ENCODE assay signal across 8 cellular contexts in genomic region chr22:49929553-49929979, GRCh38. TPM values are rescaled to one million over a fixed set of nuclear protein-coding genes. Genes with fewer than 3 reads are reported as not detected.
DNase-seq lines count a peak whose midpoint lies in the region; ATAC-seq, FAIRE-seq and TF ChIP-seq lines count a peak whose summit lies in the region.

No MANE protein-coding gene starts in this region.

- H3K36me3 ChIP-seq in thoracic aorta = peaks cover 4% of the 10 kb centered on the region

- no peaks in the 10 kb centered on the region for H3K9me3 ChIP-seq in thoracic aorta

- H3K4me1 Mint-ChIP-seq in activated CD8-positive, alpha-beta T cell treated with anti-CD3 and anti-CD28 coated beads for 36 hours (ENCODE audit: low read depth) = peaks cover 48% of the 10 kb centered on the region
- H3K4me1 Mint-ChIP-seq in endothelial cell (ENCODE audit: unreplicated experiment) = peaks cover 29% of the 10 kb centered on the region
- peaks cover 26% of the 10 kb centered on the region for H3K4me1 Mint-ChIP-seq in neural crest cell

- TF ChIP-seq POLR2A in GM12891 (IDR thresholded peaks at IDR 0.05; ENCODE audit: low read depth, low read length) = no peak

- POLR2A ChIA-PET in activated CD8-positive, alpha-beta T cell treated with anti-CD3 and anti-CD28 coated beads for 36 hours (lab: Charles Lee) = no interaction called here

- H3K27me3 ChIP-seq in thoracic aorta (replicated peaks; ENCODE audit: insufficient read depth) = no peaks in the 10 kb centered on the region

- peaks cover 14 to 38% of the 10 kb centered on the region in 2 donors for H3K4me1 ChIP-seq in thoracic aorta (ENCODE audit: control insufficient read depth in 1 of 2, low read depth in 2 of 2)

- no peaks in the 10 kb centered on the region for H3K9me3 Mint-ChIP-seq in activated CD8-positive, alpha-beta T cell treated with anti-CD3 and anti-CD28 coated beads for 36 hours
- H3K9me3 Mint-ChIP-seq in endothelial cell (ENCODE audit: unreplicated experiment) = no peaks in the 10 kb centered on the region
- no peaks in the 10 kb centered on the region for H3K9me3 Mint-ChIP-seq in neural crest cell

- TF ChIP-seq CTCF in 22Rv1 (IDR thresholded peaks at IDR 0.05) (peak; percentile 96), endothelial cell (IDR thresholded peaks at IDR 0.05; ENCODE audit: unreplicated experiment) (peak; percentile 98), neural crest cell (conservative IDR thresholded peaks at IDR 0.05) (peak; percentile 92), thoracic aorta (IDR thresholded peaks at IDR 0.05) (peak; percentile 83)
- TF ChIP-seq CTCF in activated CD8-positive, alpha-beta T cell treated with anti-CD3 and anti-CD28 coated beads for 36 hours (IDR thresholded peaks at IDR 0.05) = peak; percentile 83

- intact Hi-C loops in activated CD8-positive, alpha-beta T cell treated with anti-CD3 and anti-CD28 coated beads for 36 hours (cut with micrococcal nuclease) = loop anchor here (10.0 kb wide), 1 partner anchor 165 kb away; no protein-coding TSS in a partner anchor

- H3K27ac ChIP-seq in 22Rv1 (peak overlapping the region; percentile 64), thoracic aorta (no peak overlapping the region)

- peak; percentile 63 for ATAC-seq in activated CD8-positive, alpha-beta T cell treated with anti-CD3 and anti-CD28 coated beads for 36 hours
- no peak for ATAC-seq in thoracic aorta (ENCODE audit: insufficient number of reproducible peaks, low FRiP score, low read depth)

- H3K27ac Mint-ChIP-seq in activated CD8-positive, alpha-beta T cell treated with anti-CD3 and anti-CD28 coated beads for 36 hours = no peak overlapping the region
- H3K27ac Mint-ChIP-seq in endothelial cell (ENCODE audit: unreplicated experiment) (no peak overlapping the region), neural crest cell (ENCODE audit: unreplicated experiment) (no peak overlapping the region)

- H3K4me3 Mint-ChIP-seq in activated CD8-positive, alpha-beta T cell treated with anti-CD3 and anti-CD28 coated beads for 36 hours = no peak overlapping the region
- H3K4me3 Mint-ChIP-seq in endothelial cell (ENCODE audit: unreplicated experiment) = no peak overlapping the region
- no peak overlapping the region for H3K4me3 Mint-ChIP-seq in neural crest cell

- FAIRE-seq in GM12891 (lab: Jason Lieb, UNC) = peak; percentile 78

- H3K27me3 Mint-ChIP-seq in activated CD8-positive, alpha-beta T cell treated with anti-CD3 and anti-CD28 coated beads for 36 hours = no peaks in the 10 kb centered on the region
- H3K27me3 Mint-ChIP-seq in endothelial cell (ENCODE audit: unreplicated experiment) (peaks cover 8% of the 10 kb centered on the region), neural crest cell (ENCODE audit: low read depth) (peaks cover 4% of the 10 kb centered on the region)

- H3K4me3 ChIP-seq in thoracic aorta = no peak overlapping the region

- H3K36me3 Mint-ChIP-seq in activated CD8-positive, alpha-beta T cell treated with anti-CD3 and anti-CD28 coated beads for 36 hours (ENCODE audit: low read depth) = peaks cover 19% of the 10 kb centered on the region
- H3K36me3 Mint-ChIP-seq in endothelial cell (ENCODE audit: low read depth, unreplicated experiment) (peaks cover 15% of the 10 kb centered on the region), neural crest cell (ENCODE audit: low read depth) (no peaks in the 10 kb centered on the region)

- DNase-seq in GM12891 (ENCODE audit: insufficient read length, low spot score) = peak; percentile 84
- peak; percentile 38 for DNase-seq in NCI-H1105 (lab: John Stamatoyannopoulos, UW)
- peak; percentile 78 for DNase-seq in activated CD8-positive, alpha-beta T cell treated with anti-CD3 and anti-CD28 coated beads for 36 hours
- DNase-seq in endothelial cell (ENCODE audit: low spot score) = peak; percentile 89
- peak; percentile 75 for DNase-seq in neural crest cell (ENCODE audit: low read depth, low spot score)
- DNase-seq in thoracic aorta (ENCODE audit: low spot score) = no peak
- no peak for DNase-seq in SW 1271 (lab: John Stamatoyannopoulos, UW)

- CTCF ChIA-PET in activated CD8-positive, alpha-beta T cell treated with anti-CD3 and anti-CD28 coated beads for 36 hours (lab: Charles Lee) = interaction anchor here (0.6 to 2.9 kb wide), 8 partner anchors 32 to 156 kb away, joined by 3 to 43 read pairs (median 8); partner anchors contain the start of genes MLC1 and PIM3

TF ChIP-seq in GM12891, 5 proteins besides CTCF, POLR2A, EP300 and RAD21:
- peak; percentile 72 for TF ChIP-seq PAX5 (IDR thresholded peaks at IDR 0.05; ENCODE audit: insufficient read depth, low read length, severe bottlenecking)
- TF ChIP-seq TAF1 (IDR thresholded peaks at IDR 0.05; ENCODE audit: low read depth, low read length) = no peak
- TF ChIP-seq SPI1 (IDR thresholded peaks at IDR 0.05; ENCODE audit: low read depth, low read length) = peak; percentile 46

RNA-seq across cellular contexts. Expression of gene CRELD2, which starts 11.1 kb away (rescaled TPM):
- 35.8 TPM for polyA plus RNA-seq in GM12891 (2012; ENCODE audit: low read depth, missing spikeins)
- total RNA-seq in activated CD8-positive, alpha-beta T cell treated with anti-CD3 and anti-CD28 coated beads for 36 hours = 10 to 100 TPM; 26.1 to 28.2 TPM
- total RNA-seq in endothelial cell (ENCODE audit: unreplicated experiment) = 207 TPM
- 39.6 and 43.8 TPM in 2 replicates for total RNA-seq in neural crest cell
- 10 to 100 TPM; 46.1 to 60.1 TPM for total RNA-seq in thoracic aorta

RNA-seq across cellular contexts. Expression of gene ALG12, which starts 11.3 kb away (rescaled TPM):
- polyA plus RNA-seq in GM12891 (2012; ENCODE audit: low read depth, missing spikeins) = 13.5 TPM
- 10 to 100 TPM; 10.7 to 12.0 TPM for total RNA-seq in activated CD8-positive, alpha-beta T cell treated with anti-CD3 and anti-CD28 coated beads for 36 hours
- total RNA-seq in endothelial cell (ENCODE audit: unreplicated experiment) = 23.2 TPM
- total RNA-seq in neural crest cell = 21.2 and 24.7 TPM in 2 replicates
- total RNA-seq in thoracic aorta = 10 to 100 TPM; 17.4 to 30.1 TPM

RNA-seq across cellular contexts. Expression of gene PIM3, which starts 31.0 kb away (rescaled TPM):
- 34.2 TPM for polyA plus RNA-seq in GM12891 (2012; ENCODE audit: low read depth, missing spikeins)
- total RNA-seq in activated CD8-positive, alpha-beta T cell treated with anti-CD3 and anti-CD28 coated beads for 36 hours = 100 to 1,000 TPM; 146 to 158 TPM
- total RNA-seq in endothelial cell (ENCODE audit: unreplicated experiment) (112 TPM), neural crest cell (29.9 and 31.0 TPM in 2 replicates), thoracic aorta (100 to 1,000 TPM in 1 of 2 donors, 10 to 100 TPM in 1; 54.0 to 112 TPM)

Comparison
In these comparisons a context has a peak if more than half of its experiments do, and no peak if none do; other contexts are left out.
1. DNase-seq: peak in GM12891 (single experiment), NCI-H1105 (single experiment), activated CD8-positive, alpha-beta T cell treated with anti-CD3 and anti-CD28 coated beads for 36 hours (single experiment), endothelial cell (single experiment) and neural crest cell (single experiment); none in thoracic aorta (single experiment) and SW 1271 (0 of 2).
2. Peak in every context shown above with its lines, with median percentiles within 50 percentile points of each other: CTCF ChIP-seq.